In the genomic region with DNA sequence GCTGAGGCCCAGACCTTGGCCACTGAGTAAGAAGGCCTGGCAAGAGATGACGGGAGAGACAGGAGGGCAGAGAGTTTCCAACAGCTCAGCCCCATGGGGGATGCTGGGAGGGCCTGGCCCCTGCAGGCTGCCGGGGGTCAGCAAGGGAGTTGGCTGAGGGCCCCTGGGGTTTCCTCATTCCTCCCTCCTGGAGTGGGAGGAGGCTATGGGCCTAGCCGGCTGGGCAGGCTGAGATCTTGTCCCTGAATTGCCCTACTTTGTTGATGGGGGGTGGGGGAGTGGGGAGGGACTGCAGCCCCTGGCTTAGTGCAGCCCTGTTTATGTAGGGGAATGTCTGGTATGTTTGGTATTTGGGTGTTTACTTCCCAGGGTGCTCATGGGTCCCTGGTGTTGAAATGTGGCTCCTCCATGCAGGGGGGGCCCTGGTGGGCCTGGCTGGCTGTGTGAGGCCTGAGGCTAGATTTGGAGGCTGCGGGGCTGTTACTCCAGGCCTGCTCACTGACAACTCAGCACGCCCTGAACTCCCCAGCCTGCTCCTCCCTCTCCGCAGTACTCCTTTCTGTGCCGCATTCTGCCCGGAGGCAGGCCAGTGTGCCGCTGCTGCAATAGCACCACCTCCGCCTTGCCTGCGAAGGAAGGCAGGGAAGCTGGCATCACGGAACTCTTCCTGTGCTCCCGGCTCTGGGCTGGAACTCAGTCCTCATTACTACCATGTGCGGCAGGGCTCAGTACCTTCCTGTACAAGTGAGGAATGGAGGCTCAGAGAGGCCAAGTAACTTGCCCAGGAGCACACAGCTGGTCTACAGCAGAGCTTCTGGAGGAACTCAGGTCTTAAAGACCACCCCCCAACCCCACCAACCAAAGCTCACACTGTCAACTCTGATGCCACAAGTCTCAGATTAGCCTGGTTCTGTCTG, we compare ENCODE assay signal across 8 cellular contexts. TPM values are rescaled to one million over a fixed set of nuclear protein-coding genes. Genes with fewer than 3 reads are reported as not detected.
A peak's percentile ranks its signal among the peaks of the same experiment; 100 is the strongest.
DNase-seq lines count a peak whose midpoint lies in the region; ATAC-seq lines count a peak whose summit lies in the region.

No MANE protein-coding gene starts in this region.

- peak; percentile 93 for DNase-seq in GM04503 (ENCODE audit: low read depth)
- peak; percentile 96 for DNase-seq in adipocyte (ENCODE audit: low read depth)
- DNase-seq in left ventricle myocardium superior: peak; percentile 71
- DNase-seq in renal cortical epithelial cell (ENCODE audit: low read depth): peak; percentile 93
- no peak for DNase-seq in activated naive CD8-positive, alpha-beta T cell treated with anti-CD3 and anti-CD28 coated beads, Interleukin-2, amount 50 U/mL, for 24 hours
- no peak for DNase-seq in NCI-H1105 (lab: John Stamatoyannopoulos, UW)
- DNase-seq in activated CD4-positive, alpha-beta T cell treated with anti-CD3 and anti-CD28 coated beads for 1 hour: no peak

- H3K27ac Mint-ChIP-seq in activated naive CD8-positive, alpha-beta T cell treated with anti-CD3 and anti-CD28 coated beads, Interleukin-2, amount 50 U/mL, for 24 hours: no peak overlapping the region

- intact Hi-C loops in left ventricle myocardium superior (cut with micrococcal nuclease): no loop called here

- H3K36me3 ChIP-seq in adipocyte (ENCODE audit: control insufficient read depth, insufficient read depth, low read length, severe bottlenecking): peaks cover 5% of the 10 kb centered on the region

- H3K9me3 Mint-ChIP-seq in activated naive CD8-positive, alpha-beta T cell treated with anti-CD3 and anti-CD28 coated beads, Interleukin-2, amount 50 U/mL, for 24 hours: no peaks in the 10 kb centered on the region

- no peaks in the 10 kb centered on the region for H3K9me3 ChIP-seq in adipocyte (ENCODE audit: control insufficient read depth, low read length)

- ATAC-seq in left ventricle myocardium superior (peak; percentile 68), HG02588 (IDR thresholded peaks at IDR 0.05; ENCODE audit: unreplicated experiment) (no peak)
- no peak for ATAC-seq in activated naive CD8-positive, alpha-beta T cell treated with anti-CD3 and anti-CD28 coated beads, Interleukin-2, amount 50 U/mL, for 24 hours

- peaks cover 2% of the 10 kb centered on the region for H3K4me1 Mint-ChIP-seq in activated naive CD8-positive, alpha-beta T cell treated with anti-CD3 and anti-CD28 coated beads, Interleukin-2, amount 50 U/mL, for 24 hours

- H3K27me3 ChIP-seq in adipocyte (replicated peaks; ENCODE audit: control insufficient read depth, insufficient read depth, low read length): no peaks in the 10 kb centered on the region

- no peaks in the 10 kb centered on the region for H3K27me3 Mint-ChIP-seq in activated naive CD8-positive, alpha-beta T cell treated with anti-CD3 and anti-CD28 coated beads, Interleukin-2, amount 50 U/mL, for 24 hours

- H3K9ac ChIP-seq in adipocyte (ENCODE audit: low read length): peak overlapping the region; percentile 75

- peaks cover 66% of the 10 kb centered on the region for H3K4me1 ChIP-seq in adipocyte (ENCODE audit: control insufficient read depth, insufficient read depth, low read length)

- H3K4me3 ChIP-seq in adipocyte (ENCODE audit: low read length): peak overlapping the region; percentile 6

- no peaks in the 10 kb centered on the region for H3K36me3 Mint-ChIP-seq in activated naive CD8-positive, alpha-beta T cell treated with anti-CD3 and anti-CD28 coated beads, Interleukin-2, amount 50 U/mL, for 24 hours (ENCODE audit: low read depth)

- no peak overlapping the region for H3K4me3 Mint-ChIP-seq in activated naive CD8-positive, alpha-beta T cell treated with anti-CD3 and anti-CD28 coated beads, Interleukin-2, amount 50 U/mL, for 24 hours

RNA-seq across cellular contexts. Expression of a gene that starts 25.3 kb away (rescaled TPM):
- total RNA-seq in left ventricle myocardium superior (24.7 TPM), renal cortical epithelial cell (27.0 and 36.5 TPM in 2 replicates)

Comparison
In these comparisons a context has a peak if more than half of its experiments do, and no peak if none do; other contexts are left out.
1. DNase-seq: peak in GM04503 (single experiment), adipocyte (single experiment), left ventricle myocardium superior (single experiment) and renal cortical epithelial cell (single experiment); none in activated naive CD8-positive, alpha-beta T cell treated with anti-CD3 and anti-CD28 coated beads, Interleukin-2, amount 50 U/mL, for 24 hours (single experiment), NCI-H1105 (single experiment) and activated CD4-positive, alpha-beta T cell treated with anti-CD3 and anti-CD28 coated beads for 1 hour (single experiment).